In genomic region chr7:41891967-41892755, GRCh38 we compare ENCODE assay signal across 11 cellular contexts.
A peak's percentile ranks its signal among the peaks of the same experiment; 100 is the strongest.
DNase-seq lines count a peak whose midpoint lies in the region; TF ChIP-seq lines count a peak whose summit lies in the region.
"Had no signal": no experiment of that assay in that cellular context is flagged by ENCODE, and none has a peak within 500 bp of the region (broad histone marks: within the 10 kb centered on the region; RNA-seq: fewer than 3 reads in every experiment).

No MANE protein-coding gene starts in this region.

- no peaks in the 10 kb centered on the region for H3K79me2 ChIP-seq in Loucy (ENCODE audit: insufficient read depth, low read length)
- H3K79me2 ChIP-seq in smooth muscle cell (ENCODE audit: low read depth) = no peaks in the 10 kb centered on the region

- no peaks in the 10 kb centered on the region for H4K20me1 ChIP-seq in Loucy (ENCODE audit: insufficient read depth, low read length, poor library complexity, severe bottlenecking)
- no peaks in the 10 kb centered on the region for H4K20me1 ChIP-seq in smooth muscle cell (ENCODE audit: low read depth)

- H3K4me1 ChIP-seq in Loucy (ENCODE audit: insufficient read depth, low read length, poor library complexity, severe bottlenecking) = no peaks in the 10 kb centered on the region
- H3K4me1 ChIP-seq in smooth muscle cell (ENCODE audit: low read depth) = peaks cover 2% of the 10 kb centered on the region
- H3K4me1 ChIP-seq: A549 had no signal

- H3K9me2 ChIP-seq in Loucy (replicated peaks; ENCODE audit: low read depth, low read length) = no peaks in the 10 kb centered on the region

- H3K4me1 Mint-ChIP-seq in glutamatergic neuron (ENCODE audit: low read depth, unreplicated experiment) = peaks cover 6% of the 10 kb centered on the region

- H3K4me3 Mint-ChIP-seq in glutamatergic neuron (ENCODE audit: unreplicated experiment) = no peak overlapping the region

- no peaks in the 10 kb centered on the region for H3K36me3 Mint-ChIP-seq in glutamatergic neuron (ENCODE audit: unreplicated experiment)

- TF ChIP-seq CTCF in Loucy (conservative IDR thresholded peaks at IDR 0.05; ENCODE audit: low read length) = peak; percentile 70
- TF ChIP-seq CTCF in choroid plexus epithelial cell (conservative IDR thresholded peaks at IDR 0.05; ENCODE audit: low read depth, low read length) = peak; percentile 23
- peak; percentile 18 for TF ChIP-seq CTCF in smooth muscle cell (IDR thresholded peaks at IDR 0.05; ENCODE audit: borderline replicate concordance, insufficient read depth, poor library complexity, severe bottlenecking)
- no peak for TF ChIP-seq CTCF in glutamatergic neuron (IDR thresholded peaks at IDR 0.05; ENCODE audit: partially characterized antibody, unreplicated experiment)

- H3K4me2 ChIP-seq in Loucy (ENCODE audit: low read depth, low read length, poor library complexity, severe bottlenecking) = no peak overlapping the region
- H3K4me2 ChIP-seq in smooth muscle cell = no peak overlapping the region
- H3K4me2 ChIP-seq: A549 had no signal

- H3K27ac Mint-ChIP-seq in glutamatergic neuron (ENCODE audit: unreplicated experiment) = no peak overlapping the region

- no peak overlapping the region for H3K27ac ChIP-seq in smooth muscle cell (ENCODE audit: low read depth)
- H3K27ac ChIP-seq: A549 had no signal

- peaks cover 1% of the 10 kb centered on the region for H3K9me3 Mint-ChIP-seq in glutamatergic neuron (ENCODE audit: unreplicated experiment)

- H3F3A ChIP-seq in Loucy (ENCODE audit: low read depth) (no peaks in the 10 kb centered on the region), smooth muscle cell (ENCODE audit: low read depth) (no peaks in the 10 kb centered on the region)

- H3K27me3 ChIP-seq in Loucy (ENCODE audit: insufficient read depth, low read length, poor library complexity, severe bottlenecking) (no peaks in the 10 kb centered on the region), smooth muscle cell (ENCODE audit: low read depth) (no peaks in the 10 kb centered on the region)

- H3K36me3 ChIP-seq in Loucy (ENCODE audit: insufficient read depth, low read length) = no peaks in the 10 kb centered on the region
- no peaks in the 10 kb centered on the region for H3K36me3 ChIP-seq in smooth muscle cell (ENCODE audit: low read depth)

- DNase-seq in NCI-H82 (lab: John Stamatoyannopoulos, UW) = peak; percentile 2
- DNase-seq in NCI-H82 treated with DMSO at 0.1 percent for 48 hours (lab: John Stamatoyannopoulos, UW; ENCODE audit: unreplicated experiment) = no peak
- no peak for DNase-seq in choroid plexus epithelial cell (ENCODE audit: low read depth)
- no peak for DNase-seq in smooth muscle cell (lab: John Stamatoyannopoulos, UW; ENCODE audit: unreplicated experiment)
- no peak for DNase-seq in NCI-H1694 treated with DMSO at 0.1 percent for 48 hours (lab: John Stamatoyannopoulos, UW)
- no peak for DNase-seq in glutamatergic neuron
- no peak for DNase-seq in NCI-H748 (lab: John Stamatoyannopoulos, UW; ENCODE audit: unreplicated experiment)
- DNase-seq: DMS53, hypothalamus had no signal

- H3K9ac ChIP-seq in Loucy (ENCODE audit: low read depth, low read length, poor library complexity, severe bottlenecking) (no peak overlapping the region), smooth muscle cell (ENCODE audit: low read depth) (no peak overlapping the region)

- H3K9me3 ChIP-seq in Loucy (ENCODE audit: insufficient read depth, low read depth, low read length) = no peaks in the 10 kb centered on the region
- no peaks in the 10 kb centered on the region for H3K9me3 ChIP-seq in smooth muscle cell (replicated peaks; ENCODE audit: low read depth)
- H3K9me3 ChIP-seq: A549 had no signal

- H3K4me3 ChIP-seq in Loucy (ENCODE audit: low read length, poor library complexity, severe bottlenecking) (no peak overlapping the region), choroid plexus epithelial cell (ENCODE audit: low read depth, low read length) (no peak overlapping the region), smooth muscle cell (no peak overlapping the region)
- H3K4me3 ChIP-seq: A549 had no signal

- H2AFZ ChIP-seq in Loucy (ENCODE audit: low read length) = peak overlapping the region; percentile 63
- H2AFZ ChIP-seq in smooth muscle cell (ENCODE audit: low read depth) = peak overlapping the region; percentile 72

- no peaks in the 10 kb centered on the region for H3K27me3 Mint-ChIP-seq in glutamatergic neuron (ENCODE audit: unreplicated experiment)

- WGBS in smooth muscle cell (ENCODE audit: low lambda C conversion rate) = 71% methylated on average over 11 of the region's 11 CpGs
